ENCODE assay signal across 8 cellular contexts in the genomic region with DNA sequence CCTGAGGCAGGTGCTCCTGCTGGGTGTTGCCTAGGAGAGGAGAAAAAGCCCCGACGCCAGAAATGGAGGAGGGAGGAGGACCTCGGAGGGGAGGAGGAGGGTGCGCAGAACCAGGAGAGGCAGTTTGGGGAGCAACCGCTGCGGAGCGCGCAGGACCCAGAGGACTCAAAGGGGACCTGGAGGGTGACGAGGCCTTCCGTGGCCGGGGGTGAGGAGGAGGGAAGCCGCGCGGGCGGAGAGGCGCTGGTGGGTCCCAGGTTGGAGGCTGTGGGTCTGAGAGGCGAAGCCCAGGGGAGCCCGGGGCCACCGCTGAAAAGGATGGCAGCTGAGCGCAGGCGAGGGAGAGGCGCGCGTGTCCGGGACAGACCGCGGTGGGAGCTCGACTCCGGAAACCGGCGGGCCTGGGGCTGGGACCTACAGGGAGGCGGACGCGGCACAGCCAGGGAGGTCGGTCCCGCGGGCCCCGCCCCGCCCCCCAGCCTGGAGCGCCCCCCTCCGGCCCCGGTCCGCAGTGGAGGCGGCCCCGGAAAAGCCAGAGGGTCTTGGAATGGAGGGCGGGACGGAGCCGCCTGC. TPM values are rescaled to one million over a fixed set of nuclear protein-coding genes. Genes with fewer than 3 reads are reported as not detected.
A peak's percentile ranks its signal among the peaks of the same experiment; 100 is the strongest.
DNase-seq lines count a peak whose midpoint lies in the region; ATAC-seq and TF ChIP-seq lines count a peak whose summit lies in the region.

No MANE protein-coding gene starts in this region.

- peaks cover 13 to 37% (median 29%) of the 10 kb centered on the region in 4 donors for H3K4me1 ChIP-seq in transverse colon

- WGBS in transverse colon (ENCODE audit: low coverage in 1 of 2), 2 donors, result 0% methylated on average over 1 to 47 of the region's 48 CpGs

- DNase-seq in activated effector memory CD4-positive, alpha-beta T cell treated with anti-CD3 and anti-CD28 coated beads, Interleukin-2, amount 50 U/mL, for 16 hours, result peak; percentile 79
- DNase-seq in activated effector memory CD4-positive, alpha-beta T cell treated with Interleukin-2 at 50 U/mL for 16 hours, result no peak
- DNase-seq in NCI-H2171 treated with DMSO at 0.1 percent for 48 hours (lab: John Stamatoyannopoulos, UW) (peak; percentile 27), astrocyte of the spinal cord (ENCODE audit: low read depth, low spot score) (no peak), kidney tubule cell (ENCODE audit: low spot score) (peak; percentile 53), transverse colon (no peak), GM19240 (ENCODE audit: insufficient read length, low spot score) (no peak)

- no peak overlapping the region for H3K27ac ChIP-seq in transverse colon

- TF ChIP-seq EP300 in transverse colon (IDR thresholded peaks at IDR 0.05; ENCODE audit: low read depth), result no peak

- H3K4me3 ChIP-seq in astrocyte of the spinal cord (ENCODE audit: low read depth, low read length) (peak overlapping the region; percentile 32), transverse colon (peak overlapping the region; percentile 38 to 67 (median 50))

- H3K27me3 ChIP-seq in transverse colon, result peaks cover 73% of the 10 kb centered on the region

- no peaks in the 10 kb centered on the region for H3K9me3 ChIP-seq in transverse colon

- intact Hi-C loops in transverse colon (cut with DNase I; ENCODE audit: low total_unique reads), result no loop called here

- in situ Hi-C loops in astrocyte of the spinal cord (cut with HindIII; ENCODE audit: low sequenced_read_pairs), result no loop called here
- in situ Hi-C loops in transverse colon (cut with MboI; ENCODE audit: low pct_ligation_motif_present in 1 of 4, low pct_unique_long_range_greater_than_20kb in 1 of 4, low sequenced_read_pairs in 3 of 4), result no loop called here

- H3K36me3 ChIP-seq in transverse colon, result no peaks in the 10 kb centered on the region

- TF ChIP-seq POLR2A in transverse colon (IDR thresholded peaks at IDR 0.05), result no peak

- peak; percentile 21 for ATAC-seq in HG02610 (IDR thresholded peaks at IDR 0.05; ENCODE audit: unreplicated experiment)

- TF ChIP-seq CTCF in astrocyte of the spinal cord (IDR thresholded peaks at IDR 0.05; ENCODE audit: low read depth, low read length) (no peak), transverse colon (IDR thresholded peaks at IDR 0.05) (peak in 2 of 5 experiments; percentile 11 to 32)

RNA-seq across cellular contexts. Expression of a gene that starts 15.1 kb away (rescaled TPM):
- 1 to 10 TPM; 3.0 to 7.5 (median 5.0) TPM for total RNA-seq in transverse colon

RNA-seq across cellular contexts. Expression of a gene that starts 39.1 kb away (rescaled TPM):
- total RNA-seq in transverse colon, result 100 to 1,000 TPM in 1 of 4 donors, 10 to 100 TPM in 3; 25.4 to 132 (median 44.8) TPM

RNA-seq across cellular contexts. Expression of a gene that starts 45.7 kb away (rescaled TPM):
- total RNA-seq in transverse colon, result 10 to 100 TPM in 3 of 4 donors, not detected in 1; 36.0 to 70.6 (median 40.8) TPM

RNA-seq across cellular contexts. Expression of a gene that starts 56.9 kb away (rescaled TPM):
- 100 to 1,000 TPM in 1 of 4 donors, 10 to 100 TPM in 3; 23.6 to 108 (median 47.3) TPM for total RNA-seq in transverse colon

RNA-seq across cellular contexts. Expression of a gene that starts 59.1 kb away (rescaled TPM):
- 100 to 1,000 TPM in 1 of 4 donors, 10 to 100 TPM in 3; 10.8 to 140 (median 15.7) TPM for total RNA-seq in transverse colon

Comparison
In these comparisons a context has a peak if more than half of its experiments do, and no peak if none do; other contexts are left out.
1. DNase-seq: peak in activated effector memory CD4-positive, alpha-beta T cell treated with anti-CD3 and anti-CD28 coated beads, Interleukin-2, amount 50 U/mL, for 16 hours (single experiment), NCI-H2171 treated with DMSO at 0.1 percent for 48 hours (single experiment) and kidney tubule cell (single experiment); none in activated effector memory CD4-positive, alpha-beta T cell treated with Interleukin-2 at 50 U/mL for 16 hours (single experiment), astrocyte of the spinal cord (single experiment), transverse colon (single experiment) and GM19240 (single experiment).